ENCODE assay signal across 29 cellular contexts in the genomic region with DNA sequence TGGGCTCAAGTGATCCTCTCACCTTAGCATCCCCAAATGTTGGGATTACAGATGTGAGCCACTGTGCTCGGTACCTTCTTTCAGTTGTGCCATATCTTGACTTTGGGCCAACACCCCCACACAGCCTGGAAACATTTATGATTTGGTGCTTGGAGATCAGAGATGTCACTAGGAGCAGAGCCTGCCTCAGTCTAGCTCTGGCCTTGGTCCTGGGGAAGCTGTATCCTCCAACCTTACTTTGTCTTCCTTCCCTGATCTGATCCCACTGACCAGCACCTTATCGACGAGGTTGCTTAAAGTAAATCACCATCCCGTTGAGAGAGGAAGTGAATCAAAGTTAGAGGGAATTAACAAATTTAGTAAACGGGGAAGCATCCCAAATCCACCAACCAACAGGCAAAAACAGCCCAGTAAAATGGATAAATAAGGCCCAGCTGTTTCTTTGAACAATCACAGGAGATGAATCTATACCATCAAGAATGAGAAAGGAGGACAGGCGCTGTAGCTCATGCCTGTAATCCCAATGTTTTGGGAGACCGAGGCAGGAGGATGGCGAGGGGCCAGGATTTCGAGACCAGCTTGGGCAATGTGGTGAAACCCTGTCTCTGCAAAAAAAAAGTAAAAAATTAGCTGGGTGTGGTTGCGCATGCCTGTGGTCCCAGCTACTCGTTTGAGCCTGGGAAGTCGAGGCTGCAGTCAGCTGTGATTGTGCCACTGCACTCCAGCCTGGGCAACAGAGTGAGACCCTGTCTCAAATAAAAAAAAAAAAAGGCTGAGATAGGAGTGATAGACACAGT. TPM values are rescaled to one million over a fixed set of nuclear protein-coding genes. Genes with fewer than 3 reads are reported as not detected.
DNase-seq lines count a peak whose midpoint lies in the region; ATAC-seq and TF ChIP-seq lines count a peak whose summit lies in the region.
"Had no signal": no experiment of that assay in that cellular context is flagged by ENCODE, and none has a peak within 500 bp of the region (broad histone marks: within the 10 kb centered on the region; RNA-seq: fewer than 3 reads in every experiment).

No MANE protein-coding gene starts in this region.

- H3K36me3 Mint-ChIP-seq in activated T-helper 17 cell treated with anti-CD3 and anti-CD28 coated beads, Interleukin-2, amount 50 U/mL, for 72 hours (ENCODE audit: low read depth), result peaks cover 24% of the 10 kb centered on the region
- H3K36me3 Mint-ChIP-seq in glutamatergic neuron (ENCODE audit: unreplicated experiment) (peaks cover 5% of the 10 kb centered on the region), type B pancreatic cell (peaks cover 4% of the 10 kb centered on the region)

- no peaks in the 10 kb centered on the region for H3K27me3 Mint-ChIP-seq in activated T-helper 17 cell treated with anti-CD3 and anti-CD28 coated beads, Interleukin-2, amount 50 U/mL, for 72 hours
- peaks cover 6% of the 10 kb centered on the region for H3K27me3 Mint-ChIP-seq in glutamatergic neuron (ENCODE audit: unreplicated experiment)
- no peaks in the 10 kb centered on the region for H3K27me3 Mint-ChIP-seq in type B pancreatic cell

- H3K9me3 Mint-ChIP-seq in activated T-helper 17 cell treated with anti-CD3 and anti-CD28 coated beads, Interleukin-2, amount 50 U/mL, for 72 hours, result no peaks in the 10 kb centered on the region
- H3K9me3 Mint-ChIP-seq in glutamatergic neuron (ENCODE audit: unreplicated experiment) (peaks cover 4% of the 10 kb centered on the region), type B pancreatic cell (no peaks in the 10 kb centered on the region)

- H3K27ac Mint-ChIP-seq in activated T-helper 17 cell treated with anti-CD3 and anti-CD28 coated beads, Interleukin-2, amount 50 U/mL, for 72 hours, result peak overlapping the region; percentile 45
- H3K27ac Mint-ChIP-seq in glutamatergic neuron (ENCODE audit: unreplicated experiment) (peak overlapping the region; percentile 5), type B pancreatic cell (no peak overlapping the region)

- H3K4me3 Mint-ChIP-seq in activated T-helper 17 cell treated with anti-CD3 and anti-CD28 coated beads, Interleukin-2, amount 50 U/mL, for 72 hours, result no peak overlapping the region
- peak overlapping the region; percentile 25 for H3K4me3 Mint-ChIP-seq in glutamatergic neuron (ENCODE audit: unreplicated experiment)
- H3K4me3 Mint-ChIP-seq in type B pancreatic cell, result peak overlapping the region; percentile 39

- ATAC-seq in left ventricle myocardium superior, result no peak
- no peak for ATAC-seq in activated T-helper 17 cell treated with anti-CD3 and anti-CD28 coated beads, Interleukin-2, amount 50 U/mL, for 72 hours (replicated peaks)
- no peak for ATAC-seq in psoas muscle
- ATAC-seq: A549, HepG2 had no signal

- H3K4me3 ChIP-seq in left ventricle myocardium inferior (no peak overlapping the region), psoas muscle (no peak overlapping the region), colonic mucosa (no peak overlapping the region), Peyer's patch (no peak overlapping the region)
- H3K4me3 ChIP-seq: A549; BLaER1 treated with 17β-estradiol and CSF1 and Interleukin-3, amounts not matched to agents 10 nM and 100 nM; SJSA1; stomach; upper lobe of left lung had no signal

- DNase-seq in left ventricle myocardium inferior (no peak), left ventricle myocardium superior (no peak), glutamatergic neuron (no peak), type B pancreatic cell (ENCODE audit: extremely low spot score, unreplicated experiment) (no peak), psoas muscle (no peak), colonic mucosa (no peak), Peyer's patch (no peak)
- DNase-seq: activated CD8-positive, alpha-beta memory T cell treated with anti-CD3 and anti-CD28 coated beads, Interleukin-2, amount 50 U/mL, for 4 hours; activated effector memory CD4-positive, alpha-beta T cell treated with anti-CD3 and anti-CD28 coated beads, Interleukin-2, amount 50 U/mL, for 16 hours; anterior cingulate cortex; central memory CD4-positive, alpha-beta T cell; DMS 273 treated with DMSO at 0.1 percent for 48 hours; kidney glomerular epithelial cell; mammary epithelial cell; NCI-H1436; NCI-H524; stimulated activated CD4-positive, alpha-beta T cell treated with anti-CD3 and anti-CD28 coated beads, Interleukin-4, amount 100 ng/mL, for 4 hours; stomach; upper lobe of left lung had no signal

- intact Hi-C loops in left ventricle myocardium inferior (cut with micrococcal nuclease) (no loop called here), left ventricle myocardium superior (cut with micrococcal nuclease) (no loop called here), psoas muscle (cut with DNase I) (loop anchor here in 1 of 2 donors (10.0 kb wide), 1 partner anchor 177 kb away; the partner anchor contains the start of genes DDX54 and RITA1), colonic mucosa (cut with DNase I) (no loop called here)

- H3K36me3 ChIP-seq in left ventricle myocardium inferior, result peaks cover 13% of the 10 kb centered on the region
- peaks cover 0 to 4% of the 10 kb centered on the region in 2 donors for H3K36me3 ChIP-seq in psoas muscle (ENCODE audit: insufficient read depth in 1 of 2, low read depth in 1 of 2)
- no peaks in the 10 kb centered on the region for H3K36me3 ChIP-seq in colonic mucosa
- no peaks in the 10 kb centered on the region for H3K36me3 ChIP-seq in Peyer's patch

- H3K27ac ChIP-seq in left ventricle myocardium inferior (replicated peaks) (peak overlapping the region; percentile 8), psoas muscle (no peak overlapping the region), colonic mucosa (no peak overlapping the region), Peyer's patch (no peak overlapping the region)
- H3K27ac ChIP-seq: A549; BLaER1 treated with 17β-estradiol and CSF1 and Interleukin-3, amounts not matched to agents 10 nM and 100 nM; epithelial cell of prostate; SJSA1; upper lobe of left lung; VCaP had no signal

- H3K9me3 ChIP-seq in left ventricle myocardium inferior (replicated peaks) (no peaks in the 10 kb centered on the region), psoas muscle (no peaks in the 10 kb centered on the region), colonic mucosa (no peaks in the 10 kb centered on the region), Peyer's patch (no peaks in the 10 kb centered on the region)
- H3K9me3 ChIP-seq: A549; BLaER1 treated with 17β-estradiol and CSF1 and Interleukin-3, amounts not matched to agents 10 nM and 100 nM; SJSA1; stomach; upper lobe of left lung had no signal

- H3K4me1 Mint-ChIP-seq in activated T-helper 17 cell treated with anti-CD3 and anti-CD28 coated beads, Interleukin-2, amount 50 U/mL, for 72 hours, result peaks cover 11% of the 10 kb centered on the region
- H3K4me1 Mint-ChIP-seq in glutamatergic neuron (ENCODE audit: low read depth, unreplicated experiment) (peaks cover 10% of the 10 kb centered on the region), type B pancreatic cell (ENCODE audit: unreplicated experiment) (peaks cover 10% of the 10 kb centered on the region)

- WGBS in psoas muscle, 3 donors, result 55 to 62% (median 56%) methylated on average over 12 of the region's 12 CpGs

- TF ChIP-seq POLR2A in Peyer's patch (IDR thresholded peaks at IDR 0.05), result no peak

- TF ChIP-seq CTCF in left ventricle myocardium inferior (IDR thresholded peaks at IDR 0.05; ENCODE audit: borderline replicate concordance), result no peak
- TF ChIP-seq CTCF in glutamatergic neuron (IDR thresholded peaks at IDR 0.05; ENCODE audit: partially characterized antibody, unreplicated experiment), result no peak
- no peak for TF ChIP-seq CTCF in type B pancreatic cell (conservative IDR thresholded peaks at IDR 0.05)
- no peak for TF ChIP-seq CTCF in psoas muscle (IDR thresholded peaks at IDR 0.05)
- TF ChIP-seq CTCF in colonic mucosa (IDR thresholded peaks at IDR 0.05), result no peak
- no peak for TF ChIP-seq CTCF in Peyer's patch (IDR thresholded peaks at IDR 0.05)

- H3K27me3 ChIP-seq in left ventricle myocardium inferior (ENCODE audit: low read depth) (no peaks in the 10 kb centered on the region), psoas muscle (ENCODE audit: insufficient read depth in 3 of 3, low read length in 2 of 3) (no peaks in the 10 kb centered on the region), colonic mucosa (no peaks in the 10 kb centered on the region), Peyer's patch (no peaks in the 10 kb centered on the region)
- H3K27me3 ChIP-seq: BLaER1 treated with 17β-estradiol and CSF1 and Interleukin-3, amounts not matched to agents 10 nM and 100 nM; SJSA1; stomach; upper lobe of left lung had no signal

- H3K4me1 ChIP-seq in left ventricle myocardium inferior, result peaks cover 46% of the 10 kb centered on the region
- H3K4me1 ChIP-seq in psoas muscle, result peaks cover 24% of the 10 kb centered on the region
- H3K4me1 ChIP-seq in colonic mucosa, result no peaks in the 10 kb centered on the region
- peaks cover 0 to 7% (median 0%) of the 10 kb centered on the region in 4 donors for H3K4me1 ChIP-seq in Peyer's patch

- H3K9ac ChIP-seq in colonic mucosa (ENCODE audit: low read depth in 2 of 2, low read length in 2 of 2), result no peak overlapping the region

RNA-seq across cellular contexts. Expression of gene PLBD2, which starts 3.4 kb away (rescaled TPM):
- total RNA-seq in left ventricle myocardium inferior, result 28.9 TPM
- total RNA-seq in left ventricle myocardium superior, result 34.4 TPM
- 10 to 100 TPM; 18.5 to 21.5 TPM for total RNA-seq in activated T-helper 17 cell treated with anti-CD3 and anti-CD28 coated beads, Interleukin-2, amount 50 U/mL, for 72 hours
- total RNA-seq in glutamatergic neuron (ENCODE audit: unreplicated experiment), result 85.7 TPM
- total RNA-seq in type B pancreatic cell (ENCODE audit: low replicate concordance), result 39.0 and 45.4 TPM in 2 replicates
- 10 to 100 TPM; 15.7 to 21.4 (median 20.1) TPM for total RNA-seq in psoas muscle
- polyA plus RNA-seq in psoas muscle, result 10 to 100 TPM in 1 of 3 donors, 1 to 10 TPM in 2; 5.2 to 14.0 (median 8.3) TPM
- total RNA-seq in colonic mucosa, result 10 to 100 TPM; 20.2 to 23.4 TPM
- 10 to 100 TPM; 17.0 to 32.4 (median 24.1) TPM for total RNA-seq in Peyer's patch

RNA-seq across cellular contexts. Expression of gene SLC8B1, which starts 26.9 kb away (rescaled TPM):
- total RNA-seq in left ventricle myocardium inferior (9.2 TPM), left ventricle myocardium superior (11.5 TPM), glutamatergic neuron (ENCODE audit: unreplicated experiment) (27.9 TPM), type B pancreatic cell (ENCODE audit: low replicate concordance) (29.6 and 77.7 TPM in 2 replicates), psoas muscle (10 to 100 TPM in 1 of 4 donors, 1 to 10 TPM in 3; 7.6 to 10.3 (median 9.5) TPM), colonic mucosa (10 to 100 TPM; 34.3 to 44.1 TPM), Peyer's patch (100 to 1,000 TPM in 2 of 4 donors, 10 to 100 TPM in 2; 49.5 to 112 (median 101) TPM)
- total RNA-seq in activated T-helper 17 cell treated with anti-CD3 and anti-CD28 coated beads, Interleukin-2, amount 50 U/mL, for 72 hours, result 10 to 100 TPM; 23.2 to 28.4 TPM
- polyA plus RNA-seq in psoas muscle, result 1 to 10 TPM; 5.7 to 9.6 (median 5.7) TPM

RNA-seq across cellular contexts. Expression of gene SDS, which starts 41.9 kb away (rescaled TPM):
- total RNA-seq in left ventricle myocardium inferior (not detected), left ventricle myocardium superior (not detected), glutamatergic neuron (ENCODE audit: unreplicated experiment) (not detected), type B pancreatic cell (ENCODE audit: low replicate concordance) (not detected in 2 replicates), psoas muscle (under 1 TPM in 2 of 4 donors, not detected in 2; 0.63 to 0.91 TPM), colonic mucosa (1 to 10 TPM; 1.0 to 4.4 TPM), Peyer's patch (not detected)
- not detected for total RNA-seq in activated T-helper 17 cell treated with anti-CD3 and anti-CD28 coated beads, Interleukin-2, amount 50 U/mL, for 72 hours
- polyA plus RNA-seq in psoas muscle, result under 1 TPM in 2 of 3 donors, not detected in 1; 0.05 to 0.13 TPM
- total RNA-seq: H4; HepG2; mammary epithelial cell; osteocyte; SJSA1; T-helper 2 cell treated with Interferon-gamma antibody and Interleukin-4, amounts not matched to agents 100 ng/mL and 5 ng/mL, for 36 hours had no signal
- polyA plus RNA-seq: HepG2, mammary epithelial cell had no signal
